Comparison of ENCODE assay signal across 1 cellular context in the genomic region with DNA sequence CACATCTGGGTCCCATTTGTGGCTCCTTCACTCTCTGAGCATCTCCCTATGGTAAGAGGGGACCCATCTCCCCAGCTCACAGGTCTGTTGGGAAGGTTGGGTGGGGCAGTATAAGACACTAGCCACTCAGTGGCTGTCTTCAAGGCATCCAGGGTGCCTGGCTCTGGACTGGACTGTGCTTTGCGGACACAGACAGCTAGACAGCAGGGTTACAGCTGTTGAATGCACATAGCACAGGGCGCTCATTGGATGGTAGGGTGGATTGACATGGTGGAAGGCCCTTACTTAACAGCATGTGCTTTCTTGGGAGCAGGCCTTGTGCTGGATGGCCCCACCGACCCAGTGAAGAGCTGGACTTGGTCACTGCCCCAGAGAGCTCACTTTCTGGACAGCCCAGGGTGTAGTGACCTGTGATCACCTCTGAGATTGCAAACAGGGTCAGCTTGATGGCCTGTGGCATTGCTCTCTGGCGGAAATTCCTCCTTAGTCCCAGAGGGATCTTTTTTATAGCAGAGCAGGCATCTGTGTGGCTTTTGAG.
TF ChIP-seq lines count a peak whose summit lies in the region.

No MANE protein-coding gene starts in this region.

TF ChIP-seq in HepG2, 621 proteins besides CTCF, POLR2A, EP300 and RAD21 (continued from another document and continues in another):
- TF ChIP-seq, protein P1, sequence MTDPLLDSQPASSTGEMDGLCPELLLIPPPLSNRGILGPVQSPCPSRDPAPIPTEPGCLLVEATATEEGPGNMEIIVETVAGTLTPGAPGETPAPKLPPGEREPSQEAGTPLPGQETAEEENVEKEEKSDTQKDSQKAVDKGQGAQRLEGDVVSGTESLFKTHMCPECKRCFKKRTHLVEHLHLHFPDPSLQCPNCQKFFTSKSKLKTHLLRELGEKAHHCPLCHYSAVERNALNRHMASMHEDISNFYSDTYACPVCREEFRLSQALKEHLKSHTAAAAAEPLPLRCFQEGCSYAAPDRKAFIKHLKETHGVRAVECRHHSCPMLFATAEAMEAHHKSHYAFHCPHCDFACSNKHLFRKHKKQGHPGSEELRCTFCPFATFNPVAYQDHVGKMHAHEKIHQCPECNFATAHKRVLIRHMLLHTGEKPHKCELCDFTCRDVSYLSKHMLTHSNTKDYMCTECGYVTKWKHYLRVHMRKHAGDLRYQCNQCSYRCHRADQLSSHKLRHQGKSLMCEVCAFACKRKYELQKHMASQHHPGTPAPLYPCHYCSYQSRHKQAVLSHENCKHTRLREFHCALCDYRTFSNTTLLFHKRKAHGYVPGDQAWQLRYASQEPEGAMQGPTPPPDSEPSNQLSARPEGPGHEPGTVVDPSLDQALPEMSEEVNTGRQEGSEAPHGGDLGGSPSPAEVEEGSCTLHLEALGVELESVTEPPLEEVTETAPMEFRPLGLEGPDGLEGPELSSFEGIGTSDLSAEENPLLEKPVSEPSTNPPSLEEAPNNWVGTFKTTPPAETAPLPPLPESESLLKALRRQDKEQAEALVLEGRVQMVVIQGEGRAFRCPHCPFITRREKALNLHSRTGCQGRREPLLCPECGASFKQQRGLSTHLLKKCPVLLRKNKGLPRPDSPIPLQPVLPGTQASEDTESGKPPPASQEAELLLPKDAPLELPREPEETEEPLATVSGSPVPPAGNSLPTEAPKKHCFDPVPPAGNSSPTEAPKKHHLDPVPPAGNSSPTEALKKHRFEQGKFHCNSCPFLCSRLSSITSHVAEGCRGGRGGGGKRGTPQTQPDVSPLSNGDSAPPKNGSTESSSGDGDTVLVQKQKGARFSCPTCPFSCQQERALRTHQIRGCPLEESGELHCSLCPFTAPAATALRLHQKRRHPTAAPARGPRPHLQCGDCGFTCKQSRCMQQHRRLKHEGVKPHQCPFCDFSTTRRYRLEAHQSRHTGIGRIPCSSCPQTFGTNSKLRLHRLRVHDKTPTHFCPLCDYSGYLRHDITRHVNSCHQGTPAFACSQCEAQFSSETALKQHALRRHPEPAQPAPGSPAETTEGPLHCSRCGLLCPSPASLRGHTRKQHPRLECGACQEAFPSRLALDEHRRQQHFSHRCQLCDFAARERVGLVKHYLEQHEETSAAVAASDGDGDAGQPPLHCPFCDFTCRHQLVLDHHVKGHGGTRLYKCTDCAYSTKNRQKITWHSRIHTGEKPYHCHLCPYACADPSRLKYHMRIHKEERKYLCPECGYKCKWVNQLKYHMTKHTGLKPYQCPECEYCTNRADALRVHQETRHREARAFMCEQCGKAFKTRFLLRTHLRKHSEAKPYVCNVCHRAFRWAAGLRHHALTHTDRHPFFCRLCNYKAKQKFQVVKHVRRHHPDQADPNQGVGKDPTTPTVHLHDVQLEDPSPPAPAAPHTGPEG (CRISPR knock-in tag; IDR thresholded peaks at IDR 0.05) = 0 out of 2 replicates have a peak, but pooled peaks have one; percentile 4
- TF ChIP-seq SIX4 (CRISPR knock-in tag; IDR thresholded peaks at IDR 0.05) (no peak), HIVEP1 (CRISPR knock-in tag; IDR thresholded peaks at IDR 0.05) (no peak), FOXC1 (CRISPR knock-in tag; IDR thresholded peaks at IDR 0.05; ENCODE audit: borderline replicate concordance) (no peak), ZNF660 (CRISPR knock-in tag; IDR thresholded peaks at IDR 0.05; ENCODE audit: borderline replicate concordance, low read depth) (no peak), SIN3B (IDR thresholded peaks at IDR 0.05; ENCODE audit: low read length) (no peak), NR2F2 (IDR thresholded peaks at IDR 0.05; ENCODE audit: borderline replicate concordance, low read depth) (no peak), KDM2A (CRISPR knock-in tag; IDR thresholded peaks at IDR 0.05; ENCODE audit: borderline replicate concordance, low read depth) (no peak), MXD4 (CRISPR knock-in tag; IDR thresholded peaks at IDR 0.05) (0 out of 2 replicates have a peak, but pooled peaks have one; percentile 32), ZNF383 (CRISPR knock-in tag; IDR thresholded peaks at IDR 0.05; ENCODE audit: borderline replicate concordance) (no peak), ZNF468 (CRISPR knock-in tag; IDR thresholded peaks at IDR 0.05) (no peak), ZNF296 (CRISPR knock-in tag; conservative IDR thresholded peaks at IDR 0.05) (0 out of 2 replicates have a peak, but pooled peaks have one; percentile 20), RXRA (CRISPR knock-in tag; IDR thresholded peaks at IDR 0.05) (peak; percentile 53; the same call in 1 of the 2 replicates), MTA1 (CRISPR knock-in tag; IDR thresholded peaks at IDR 0.05; ENCODE audit: borderline replicate concordance) (0 out of 2 replicates have a peak, but pooled peaks have one; percentile 55), TP53 (CRISPR knock-in tag; conservative IDR thresholded peaks at IDR 0.05) (no peak), KDM4B (CRISPR knock-in tag; IDR thresholded peaks at IDR 0.05) (no peak), RARG (CRISPR knock-in tag; IDR thresholded peaks at IDR 0.05; ENCODE audit: low read depth) (no peak), ZNF607 (CRISPR knock-in tag; IDR thresholded peaks at IDR 0.05; ENCODE audit: borderline replicate concordance) (0 out of 2 replicates have a peak, but pooled peaks have one; percentile 6), IRF2 (CRISPR knock-in tag; IDR thresholded peaks at IDR 0.05) (no peak), ZNF432 (CRISPR knock-in tag; IDR thresholded peaks at IDR 0.05; ENCODE audit: borderline replicate concordance) (no peak), ZKSCAN1 (IDR thresholded peaks at IDR 0.05; ENCODE audit: low read length) (no peak), ZNF652 (CRISPR knock-in tag; IDR thresholded peaks at IDR 0.05; ENCODE audit: borderline replicate concordance, low read depth) (0 out of 2 replicates have a peak, but pooled peaks have one; percentile 2), RCOR2 (CRISPR knock-in tag; IDR thresholded peaks at IDR 0.05) (no peak), ZNF274 (CRISPR knock-in tag; IDR thresholded peaks at IDR 0.05) (peak; percentile 9; the same call in 1 of the 2 replicates), ZNF879 (CRISPR knock-in tag; IDR thresholded peaks at IDR 0.05) (no peak), PAX8 (CRISPR knock-in tag; IDR thresholded peaks at IDR 0.05; ENCODE audit: borderline replicate concordance) (0 out of 2 replicates have a peak, but pooled peaks have one; percentile 24), CREM (IDR thresholded peaks at IDR 0.05) (no peak), CREM (CRISPR knock-in tag; IDR thresholded peaks at IDR 0.05) (no peak), MED13 (CRISPR knock-in tag; IDR thresholded peaks at IDR 0.05) (no peak), YY1 (IDR thresholded peaks at IDR 0.05; ENCODE audit: insufficient read depth, insufficient replicate concordance, low read depth, low read length) (no peak), ZFAT (CRISPR knock-in tag; conservative IDR thresholded peaks at IDR 0.05) (no peak), ZNF891 (CRISPR knock-in tag; IDR thresholded peaks at IDR 0.05) (no peak), ZNF260 (CRISPR knock-in tag; IDR thresholded peaks at IDR 0.05; ENCODE audit: borderline replicate concordance, low read depth) (no peak), ZNF788 (CRISPR knock-in tag; IDR thresholded peaks at IDR 0.05; ENCODE audit: borderline replicate concordance) (peak; percentile 48; the same call in 1 of the 2 replicates), MBNL3 (CRISPR knock-in tag; conservative IDR thresholded peaks at IDR 0.05) (no peak), CENPT (CRISPR knock-in tag; IDR thresholded peaks at IDR 0.05; ENCODE audit: low read depth) (no peak), ZNF354B (CRISPR knock-in tag; IDR thresholded peaks at IDR 0.05) (no peak), ZNF766 (CRISPR knock-in tag; IDR thresholded peaks at IDR 0.05; ENCODE audit: borderline replicate concordance) (no peak)
- TF ChIP-seq, protein P2, sequence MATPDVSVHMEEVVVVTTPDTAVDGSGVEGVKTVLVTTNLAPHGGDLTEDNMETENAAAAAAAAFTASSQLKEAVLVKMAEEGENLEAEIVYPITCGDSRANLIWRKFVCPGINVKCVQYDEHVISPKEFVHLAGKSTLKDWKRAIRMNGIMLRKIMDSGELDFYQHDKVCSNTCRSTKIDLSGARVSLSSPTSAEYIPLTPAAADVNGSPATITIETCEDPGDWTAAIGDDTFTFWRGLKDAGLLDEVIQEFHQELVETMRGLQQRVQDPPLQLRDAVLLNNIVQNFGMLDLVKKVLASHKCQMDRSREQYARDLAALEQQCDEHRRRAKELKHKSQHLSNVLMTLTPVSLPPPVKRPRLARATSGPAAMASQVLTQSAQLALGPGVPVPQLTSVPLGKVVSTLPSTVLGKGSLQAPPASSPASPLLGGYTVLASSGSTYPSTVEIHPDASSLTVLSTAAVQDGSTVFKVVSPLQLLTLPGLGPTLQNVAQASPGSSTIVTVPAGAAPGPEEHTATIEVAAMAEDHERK (CRISPR knock-in tag; IDR thresholded peaks at IDR 0.05; ENCODE audit: low read depth) = no peak
- TF ChIP-seq, protein P3, sequence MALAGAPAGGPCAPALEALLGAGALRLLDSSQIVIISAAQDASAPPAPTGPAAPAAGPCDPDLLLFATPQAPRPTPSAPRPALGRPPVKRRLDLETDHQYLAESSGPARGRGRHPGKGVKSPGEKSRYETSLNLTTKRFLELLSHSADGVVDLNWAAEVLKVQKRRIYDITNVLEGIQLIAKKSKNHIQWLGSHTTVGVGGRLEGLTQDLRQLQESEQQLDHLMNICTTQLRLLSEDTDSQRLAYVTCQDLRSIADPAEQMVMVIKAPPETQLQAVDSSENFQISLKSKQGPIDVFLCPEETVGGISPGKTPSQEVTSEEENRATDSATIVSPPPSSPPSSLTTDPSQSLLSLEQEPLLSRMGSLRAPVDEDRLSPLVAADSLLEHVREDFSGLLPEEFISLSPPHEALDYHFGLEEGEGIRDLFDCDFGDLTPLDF (CRISPR knock-in tag; IDR thresholded peaks at IDR 0.05) = no peak
- TF ChIP-seq, protein P4, sequence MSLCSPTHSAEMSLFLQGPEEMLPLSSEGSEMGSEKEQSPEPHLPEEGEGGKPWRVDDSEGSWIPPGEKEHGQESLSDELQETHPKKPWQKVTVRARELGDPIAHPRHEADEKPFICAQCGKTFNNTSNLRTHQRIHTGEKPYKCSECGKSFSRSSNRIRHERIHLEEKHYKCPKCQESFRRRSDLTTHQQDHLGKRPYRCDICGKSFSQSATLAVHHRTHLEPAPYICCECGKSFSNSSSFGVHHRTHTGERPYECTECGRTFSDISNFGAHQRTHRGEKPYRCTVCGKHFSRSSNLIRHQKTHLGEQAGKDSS (CRISPR knock-in tag; IDR thresholded peaks at IDR 0.05; ENCODE audit: borderline replicate concordance, low read depth) = no peak
- TF ChIP-seq, protein P5, sequence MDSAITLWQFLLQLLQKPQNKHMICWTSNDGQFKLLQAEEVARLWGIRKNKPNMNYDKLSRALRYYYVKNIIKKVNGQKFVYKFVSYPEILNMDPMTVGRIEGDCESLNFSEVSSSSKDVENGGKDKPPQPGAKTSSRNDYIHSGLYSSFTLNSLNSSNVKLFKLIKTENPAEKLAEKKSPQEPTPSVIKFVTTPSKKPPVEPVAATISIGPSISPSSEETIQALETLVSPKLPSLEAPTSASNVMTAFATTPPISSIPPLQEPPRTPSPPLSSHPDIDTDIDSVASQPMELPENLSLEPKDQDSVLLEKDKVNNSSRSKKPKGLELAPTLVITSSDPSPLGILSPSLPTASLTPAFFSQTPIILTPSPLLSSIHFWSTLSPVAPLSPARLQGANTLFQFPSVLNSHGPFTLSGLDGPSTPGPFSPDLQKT (CRISPR knock-in tag; IDR thresholded peaks at IDR 0.05; ENCODE audit: borderline replicate concordance) = no peak
- TF ChIP-seq, protein P6, sequence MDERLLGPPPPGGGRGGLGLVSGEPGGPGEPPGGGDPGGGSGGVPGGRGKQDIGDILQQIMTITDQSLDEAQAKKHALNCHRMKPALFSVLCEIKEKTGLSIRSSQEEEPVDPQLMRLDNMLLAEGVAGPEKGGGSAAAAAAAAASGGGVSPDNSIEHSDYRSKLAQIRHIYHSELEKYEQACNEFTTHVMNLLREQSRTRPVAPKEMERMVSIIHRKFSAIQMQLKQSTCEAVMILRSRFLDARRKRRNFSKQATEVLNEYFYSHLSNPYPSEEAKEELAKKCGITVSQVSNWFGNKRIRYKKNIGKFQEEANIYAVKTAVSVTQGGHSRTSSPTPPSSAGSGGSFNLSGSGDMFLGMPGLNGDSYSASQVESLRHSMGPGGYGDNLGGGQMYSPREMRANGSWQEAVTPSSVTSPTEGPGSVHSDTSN (CRISPR knock-in tag; IDR thresholded peaks at IDR 0.05) = no peak
- TF ChIP-seq, protein P7, sequence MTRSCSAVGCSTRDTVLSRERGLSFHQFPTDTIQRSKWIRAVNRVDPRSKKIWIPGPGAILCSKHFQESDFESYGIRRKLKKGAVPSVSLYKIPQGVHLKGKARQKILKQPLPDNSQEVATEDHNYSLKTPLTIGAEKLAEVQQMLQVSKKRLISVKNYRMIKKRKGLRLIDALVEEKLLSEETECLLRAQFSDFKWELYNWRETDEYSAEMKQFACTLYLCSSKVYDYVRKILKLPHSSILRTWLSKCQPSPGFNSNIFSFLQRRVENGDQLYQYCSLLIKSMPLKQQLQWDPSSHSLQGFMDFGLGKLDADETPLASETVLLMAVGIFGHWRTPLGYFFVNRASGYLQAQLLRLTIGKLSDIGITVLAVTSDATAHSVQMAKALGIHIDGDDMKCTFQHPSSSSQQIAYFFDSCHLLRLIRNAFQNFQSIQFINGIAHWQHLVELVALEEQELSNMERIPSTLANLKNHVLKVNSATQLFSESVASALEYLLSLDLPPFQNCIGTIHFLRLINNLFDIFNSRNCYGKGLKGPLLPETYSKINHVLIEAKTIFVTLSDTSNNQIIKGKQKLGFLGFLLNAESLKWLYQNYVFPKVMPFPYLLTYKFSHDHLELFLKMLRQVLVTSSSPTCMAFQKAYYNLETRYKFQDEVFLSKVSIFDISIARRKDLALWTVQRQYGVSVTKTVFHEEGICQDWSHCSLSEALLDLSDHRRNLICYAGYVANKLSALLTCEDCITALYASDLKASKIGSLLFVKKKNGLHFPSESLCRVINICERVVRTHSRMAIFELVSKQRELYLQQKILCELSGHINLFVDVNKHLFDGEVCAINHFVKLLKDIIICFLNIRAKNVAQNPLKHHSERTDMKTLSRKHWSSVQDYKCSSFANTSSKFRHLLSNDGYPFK (CRISPR knock-in tag; IDR thresholded peaks at IDR 0.05; ENCODE audit: borderline replicate concordance) = peak; percentile 27; the same call in 1 of the 2 replicates
- TF ChIP-seq, protein P8, sequence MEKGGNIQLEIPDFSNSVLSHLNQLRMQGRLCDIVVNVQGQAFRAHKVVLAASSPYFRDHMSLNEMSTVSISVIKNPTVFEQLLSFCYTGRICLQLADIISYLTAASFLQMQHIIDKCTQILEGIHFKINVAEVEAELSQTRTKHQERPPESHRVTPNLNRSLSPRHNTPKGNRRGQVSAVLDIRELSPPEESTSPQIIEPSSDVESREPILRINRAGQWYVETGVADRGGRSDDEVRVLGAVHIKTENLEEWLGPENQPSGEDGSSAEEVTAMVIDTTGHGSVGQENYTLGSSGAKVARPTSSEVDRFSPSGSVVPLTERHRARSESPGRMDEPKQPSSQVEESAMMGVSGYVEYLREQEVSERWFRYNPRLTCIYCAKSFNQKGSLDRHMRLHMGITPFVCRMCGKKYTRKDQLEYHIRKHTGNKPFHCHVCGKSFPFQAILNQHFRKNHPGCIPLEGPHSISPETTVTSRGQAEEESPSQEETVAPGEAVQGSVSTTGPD (CRISPR knock-in tag; IDR thresholded peaks at IDR 0.05) = no peak
- TF ChIP-seq, protein P9, sequence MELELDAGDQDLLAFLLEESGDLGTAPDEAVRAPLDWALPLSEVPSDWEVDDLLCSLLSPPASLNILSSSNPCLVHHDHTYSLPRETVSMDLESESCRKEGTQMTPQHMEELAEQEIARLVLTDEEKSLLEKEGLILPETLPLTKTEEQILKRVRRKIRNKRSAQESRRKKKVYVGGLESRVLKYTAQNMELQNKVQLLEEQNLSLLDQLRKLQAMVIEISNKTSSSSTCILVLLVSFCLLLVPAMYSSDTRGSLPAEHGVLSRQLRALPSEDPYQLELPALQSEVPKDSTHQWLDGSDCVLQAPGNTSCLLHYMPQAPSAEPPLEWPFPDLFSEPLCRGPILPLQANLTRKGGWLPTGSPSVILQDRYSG (CRISPR knock-in tag; IDR thresholded peaks at IDR 0.05) = no peak
